ENCODE assay signal across 12 cellular contexts in genomic region chr18:69897397-69898108, GRCh38. TPM values are rescaled to one million over a fixed set of nuclear protein-coding genes. Genes with fewer than 3 reads are reported as not detected.
A peak's percentile ranks its signal among the peaks of the same experiment; 100 is the strongest.
DNase-seq lines count a peak whose midpoint lies in the region; ATAC-seq, FAIRE-seq and TF ChIP-seq lines count a peak whose summit lies in the region.
"Had no signal": no experiment of that assay in that cellular context is flagged by ENCODE, and none has a peak within 500 bp of the region (broad histone marks: within the 10 kb centered on the region; RNA-seq: fewer than 3 reads in every experiment).

No MANE protein-coding gene starts in this region.

- ATAC-seq in HG02973 (IDR thresholded peaks at IDR 0.05; ENCODE audit: unreplicated experiment) (peak; percentile 55), HepG2 (no peak)

- no peaks in the 10 kb centered on the region for H3K27me3 Mint-ChIP-seq in T-helper 2 cell treated with Interferon-gamma antibody and Interleukin-4, amounts not matched to agents 5 μg/mL and 100 μg/mL, for 36 hours (ENCODE audit: low read depth)

- no peak for TF ChIP-seq RAD21 in HepG2 (CRISPR knock-in tag; IDR thresholded peaks at IDR 0.05)

- no TSS peak for BruUV-seq in HepG2 (replicated peaks; lab: Mats Ljungman, UMichigan)

- H4K20me1 ChIP-seq in HepG2 (ENCODE audit: insufficient read depth, low read length): no peaks in the 10 kb centered on the region

- DNase-seq in stimulated activated CD4-positive, alpha-beta T cell treated with anti-CD3 and anti-CD28 coated beads, Interleukin-15, amount 100 ng/mL, for 24 hours: peak; percentile 53
- DNase-seq in stimulated activated CD4-positive, alpha-beta T cell treated with anti-CD3 and anti-CD28 coated beads, Interleukin-4, amount 100 ng/mL, for 4 hours: no peak
- peak; percentile 66 for DNase-seq in T-helper 2 cell treated with Interferon-gamma antibody and Interleukin-4, amounts not matched to agents 5 μg/mL and 100 μg/mL, for 36 hours (ENCODE audit: low spot score)
- DNase-seq in caudate nucleus (lab: John Stamatoyannopoulos, UW) (no peak), NCI-H526 (lab: John Stamatoyannopoulos, UW) (no peak), HepG2 (ENCODE audit: low spot score) (no peak)
- DNase-seq: BE2C, left cardiac atrium, NCI-H446 treated with DMSO at 0.1 percent for 48 hours, trophoblast cell had no signal

- H3K27me3 ChIP-seq in thymus (ENCODE audit: control insufficient read depth, insufficient read depth) (no peaks in the 10 kb centered on the region), HepG2 (ENCODE audit: control insufficient read depth in 1 of 2, insufficient read depth in 2 of 2, low read length in 2 of 2) (no peaks in the 10 kb centered on the region)
- H3K27me3 ChIP-seq: BE2C had no signal

- H3K27ac ChIP-seq in thymus (ENCODE audit: low read depth): peak overlapping the region; percentile 5
- no peak overlapping the region for H3K27ac ChIP-seq in caudate nucleus (ENCODE audit: low read depth, low read length)
- H3K27ac ChIP-seq in HepG2 (ENCODE audit: extremely low read length, insufficient read depth, low read length): no peak overlapping the region

- POLR2A ChIA-PET in HepG2 (lab: Yijun Ruan, JAX): no interaction called here

- H3K4me1 ChIP-seq in thymus (ENCODE audit: control insufficient read depth, insufficient read depth, low read length) (peaks cover 11% of the 10 kb centered on the region), HepG2 (ENCODE audit: insufficient read depth, low read length) (peaks cover 13% of the 10 kb centered on the region)
- H3K4me1 ChIP-seq: BE2C had no signal

- peaks cover 8% of the 10 kb centered on the region for H3K9me3 Mint-ChIP-seq in T-helper 2 cell treated with Interferon-gamma antibody and Interleukin-4, amounts not matched to agents 5 μg/mL and 100 μg/mL, for 36 hours

- intact Hi-C loops in HepG2 (cut with micrococcal nuclease; ENCODE audit: unreplicated experiment): no loop called here

- no peak for FAIRE-seq in HepG2 (lab: Jason Lieb, UNC)

- peak overlapping the region; percentile 86 for H3K4me3 Mint-ChIP-seq in T-helper 2 cell treated with Interferon-gamma antibody and Interleukin-4, amounts not matched to agents 5 μg/mL and 100 μg/mL, for 36 hours

- no peak for TF ChIP-seq CTCF in HepG2 (CRISPR knock-in tag; IDR thresholded peaks at IDR 0.05)

- H3K9me3 ChIP-seq in thymus (ENCODE audit: control insufficient read depth) (no peaks in the 10 kb centered on the region), HepG2 (ENCODE audit: low read length) (no peaks in the 10 kb centered on the region)
- H3K9me3 ChIP-seq: BE2C had no signal

- no peak overlapping the region for H2AFZ ChIP-seq in HepG2 (ENCODE audit: low read length)

- H3K4me3 ChIP-seq in thymus (ENCODE audit: low read length) (no peak overlapping the region), HepG2 (replicated peaks in 1 of 3; ENCODE audit: insufficient read depth in 1 of 3, low read depth in 2 of 3, low read length in 3 of 3) (no peak overlapping the region)

- TF ChIP-seq EP300 in HepG2 (IDR thresholded peaks at IDR 0.05; ENCODE audit: low read depth in 2 of 2, low read length in 2 of 2): no peak
- no peak for TF ChIP-seq EP300 in HepG2 (CRISPR knock-in tag; IDR thresholded peaks at IDR 0.05; ENCODE audit: borderline replicate concordance)

- in situ Hi-C loops in HepG2 (cut with HindIII; ENCODE audit: extremely low pct_ligation_motif_present, low pct_unique_long_range_greater_than_20kb): no loop called here

- no peak for TF ChIP-seq POLR2A in HepG2 (IDR thresholded peaks at IDR 0.05; ENCODE audit: insufficient read depth in 1 of 2, low read depth in 2 of 2, low read length in 2 of 2)

- H3K36me3 Mint-ChIP-seq in T-helper 2 cell treated with Interferon-gamma antibody and Interleukin-4, amounts not matched to agents 5 μg/mL and 100 μg/mL, for 36 hours (ENCODE audit: low read depth): peaks cover 62% of the 10 kb centered on the region

- WGBS in thymus: 54% methylated on average over 7 of the region's 7 CpGs
- 90% methylated on average over 7 of the region's 7 CpGs for WGBS in HepG2 (ENCODE audit: low lambda C conversion rate)

- peak overlapping the region; percentile 87 for H3K27ac Mint-ChIP-seq in T-helper 2 cell treated with Interferon-gamma antibody and Interleukin-4, amounts not matched to agents 5 μg/mL and 100 μg/mL, for 36 hours

- CTCF ChIA-PET in HepG2 (lab: Yijun Ruan, JAX; ENCODE audit: low intra/inter-chr PET ratio, low total read pairs): no interaction called here

- no peak overlapping the region for H3K4me2 ChIP-seq in HepG2 (ENCODE audit: low read depth, low read length)

- H3K79me2 ChIP-seq in HepG2 (ENCODE audit: insufficient read depth, low read length): no peaks in the 10 kb centered on the region

- H3K9ac ChIP-seq in HepG2 (ENCODE audit: insufficient read depth, low read depth, low read length): no peak overlapping the region

- H3K36me3 ChIP-seq in thymus (ENCODE audit: control insufficient read depth, insufficient read depth): no peaks in the 10 kb centered on the region
- no peaks in the 10 kb centered on the region for H3K36me3 ChIP-seq in HepG2 (replicated peaks in 1 of 2; ENCODE audit: control insufficient read depth in 1 of 2, insufficient read depth in 2 of 2, low read length in 2 of 2)
- H3K36me3 ChIP-seq: BE2C had no signal

- H3K4me1 Mint-ChIP-seq in T-helper 2 cell treated with Interferon-gamma antibody and Interleukin-4, amounts not matched to agents 5 μg/mL and 100 μg/mL, for 36 hours (ENCODE audit: low read depth): peaks cover 68% of the 10 kb centered on the region

TF ChIP-seq in HepG2, 621 proteins besides CTCF, POLR2A, EP300 and RAD21 (continues in another document):
- TF ChIP-seq BCL3 (CRISPR knock-in tag; IDR thresholded peaks at IDR 0.05) (no peak), ZNF839 (CRISPR knock-in tag; IDR thresholded peaks at IDR 0.05; ENCODE audit: borderline replicate concordance) (no peak), MAFG (CRISPR knock-in tag; IDR thresholded peaks at IDR 0.05) (no peak), ZNF362 (CRISPR knock-in tag; IDR thresholded peaks at IDR 0.05; ENCODE audit: borderline replicate concordance) (no peak), ETS1 (CRISPR knock-in tag; IDR thresholded peaks at IDR 0.05) (no peak), ZNF180 (CRISPR knock-in tag; IDR thresholded peaks at IDR 0.05; ENCODE audit: borderline replicate concordance, low read depth) (no peak), KLF6 (CRISPR knock-in tag; IDR thresholded peaks at IDR 0.05) (no peak), KAT7 (CRISPR knock-in tag; IDR thresholded peaks at IDR 0.05; ENCODE audit: borderline replicate concordance) (no peak), ZNF468 (CRISPR knock-in tag; IDR thresholded peaks at IDR 0.05) (no peak)

RNA-seq across cellular contexts. Expression of gene CD226, which starts 50.1 kb away (rescaled TPM):
- polyA plus RNA-seq in thymus (4.1 TPM), HepG2 (2011; rRNA removed) (0.13 and 0.20 TPM in 2 replicates)
- total RNA-seq in HepG2 (2016; rRNA removed; fragmentation: Illumina TruSeq; extraction: Trizol): 0.15 and 0.77 TPM in 2 replicates
- 4.7 and 5.9 TPM in 2 replicates for total RNA-seq in HepG2 (2016; cell fraction: cytosol; rRNA removed; fragmentation: Illumina TruSeq; extraction: Trizol; ENCODE audit: low read depth)
- total RNA-seq in HepG2 (2016; cell fraction: insoluble cytoplasmic fraction; rRNA removed; fragmentation: Illumina TruSeq; extraction: Trizol): 0.10 and 0.63 TPM in 2 replicates
- total RNA-seq in HepG2 (2016; cell fraction: membrane; rRNA removed; fragmentation: Illumina TruSeq; extraction: Trizol): 0.77 and 1.1 TPM in 2 replicates
- total RNA-seq in HepG2 (2016; cell fraction: nucleus; rRNA removed; fragmentation: Illumina TruSeq; extraction: Trizol): 1.7 TPM in 2 replicates
- polyA plus RNA-seq in HepG2 (2011; cell fraction: cytosol; rRNA removed): 0.05 and 0.10 TPM in 2 replicates
- 0.40 and 0.45 TPM in 2 replicates for polyA plus RNA-seq in HepG2 (2011; cell fraction: nucleus; rRNA removed)
- polyA plus RNA-seq in HepG2 (2012): 0.04 and 0.25 TPM in 2 replicates
- 0.02 TPM in 1 of 2 replicates, not detected in the other for polyA plus RNA-seq in HepG2 (2016; cell fraction: cytosol; fragmentation: Illumina TruSeq; extraction: Trizol; ENCODE audit: low read depth)
- 0.17 TPM in 1 of 2 replicates, not detected in the other for polyA plus RNA-seq in HepG2 (2016; cell fraction: insoluble cytoplasmic fraction; fragmentation: Illumina TruSeq; extraction: Trizol; ENCODE audit: low read depth)
- polyA plus RNA-seq in HepG2 (2016; cell fraction: membrane; fragmentation: Illumina TruSeq; extraction: Trizol; ENCODE audit: low read depth): 0.12 TPM in 1 of 2 replicates, not detected in the other
- polyA plus RNA-seq in HepG2 (2016; cell fraction: nucleus; fragmentation: Illumina TruSeq; extraction: Trizol; ENCODE audit: insufficient read depth, low read depth): 0.67 and 0.85 TPM in 2 replicates
- polyA minus RNA-seq in HepG2 (2011; rRNA and poly(A)+ RNA removed; ENCODE audit: low replicate concordance): 1.4 and 4.0 TPM in 2 replicates
- 0.79 TPM in 1 of 2 replicates, not detected in the other for polyA minus RNA-seq in HepG2 (2011; cell fraction: cytosol; rRNA and poly(A)+ RNA removed)
- polyA minus RNA-seq in HepG2 (2011; cell fraction: nucleus; rRNA and poly(A)+ RNA removed): 1.5 and 1.9 TPM in 2 replicates

Comparison
In these comparisons a context has a peak if more than half of its experiments do, and no peak if none do; other contexts are left out.
1. DNase-seq: peak in stimulated activated CD4-positive, alpha-beta T cell treated with anti-CD3 and anti-CD28 coated beads, Interleukin-15, amount 100 ng/mL, for 24 hours (single experiment) and T-helper 2 cell treated with Interferon-gamma antibody and Interleukin-4, amounts not matched to agents 5 μg/mL and 100 μg/mL, for 36 hours (single experiment); none in stimulated activated CD4-positive, alpha-beta T cell treated with anti-CD3 and anti-CD28 coated beads, Interleukin-4, amount 100 ng/mL, for 4 hours (0 of 2), caudate nucleus (0 of 61), NCI-H526 (0 of 2) and HepG2 (single experiment).